ENCODE assay signal across 1 cellular context in genomic region chr17:78168906-78169793, GRCh38.
TF ChIP-seq lines count a peak whose summit lies in the region.

No MANE protein-coding gene starts in this region.

TF ChIP-seq in HepG2, 621 proteins besides CTCF, POLR2A, EP300 and RAD21 (continues in another document):
- TF ChIP-seq ZNF704 (CRISPR knock-in tag; IDR thresholded peaks at IDR 0.05; ENCODE audit: borderline replicate concordance) (no peak), CC2D1A (CRISPR knock-in tag; IDR thresholded peaks at IDR 0.05) (no peak), SNRNP70 (IDR thresholded peaks at IDR 0.05; ENCODE audit: low read depth, low read length) (no peak), ATAD3A (CRISPR knock-in tag; IDR thresholded peaks at IDR 0.05) (no peak), IRF9 (CRISPR knock-in tag; IDR thresholded peaks at IDR 0.05; ENCODE audit: borderline replicate concordance) (no peak), TEAD2 (CRISPR knock-in tag; IDR thresholded peaks at IDR 0.05) (no peak), GTF3A (CRISPR knock-in tag; conservative IDR thresholded peaks at IDR 0.05) (no peak), AKAP8 (CRISPR knock-in tag; IDR thresholded peaks at IDR 0.05) (0 out of 2 replicates have a peak, but pooled peaks have one; percentile 47), SP2 (CRISPR knock-in tag; IDR thresholded peaks at IDR 0.05) (peak; percentile 71), CEBPG (CRISPR knock-in tag; IDR thresholded peaks at IDR 0.05) (no peak), KMT2B (CRISPR knock-in tag; IDR thresholded peaks at IDR 0.05) (0 out of 2 replicates have a peak, but pooled peaks have one; percentile 4), SRSF1 (optimal IDR thresholded peaks at IDR 0.05; ENCODE audit: low read depth, low read length) (peak; percentile 79), FOXM1 (CRISPR knock-in tag; IDR thresholded peaks at IDR 0.05) (no peak), SYNCRIP (IDR thresholded peaks at IDR 0.05; ENCODE audit: insufficient read depth, low read depth, low read length) (no peak), PBX2 (CRISPR knock-in tag; IDR thresholded peaks at IDR 0.05) (peak; percentile 77), REST (IDR thresholded peaks at IDR 0.05; ENCODE audit: borderline replicate concordance in 1 of 2, low read depth in 1 of 2, low read length in 2 of 2) (no peak), ZFP62 (CRISPR knock-in tag; IDR thresholded peaks at IDR 0.05) (no peak), NKX3-1 (CRISPR knock-in tag; IDR thresholded peaks at IDR 0.05) (no peak), FLYWCH1 (CRISPR knock-in tag; IDR thresholded peaks at IDR 0.05) (no peak), NONO (IDR thresholded peaks at IDR 0.05) (no peak), NONO (CRISPR knock-in tag; conservative IDR thresholded peaks at IDR 0.05) (no peak), ZNF678 (CRISPR knock-in tag; IDR thresholded peaks at IDR 0.05) (peak; percentile 7; the same call in 1 of the 2 replicates), SP1 (IDR thresholded peaks at IDR 0.05) (no peak), SP1 (CRISPR knock-in tag; IDR thresholded peaks at IDR 0.05) (peak; percentile 71), CENPX (CRISPR knock-in tag; IDR thresholded peaks at IDR 0.05) (no peak), ZNF724P (CRISPR knock-in tag; IDR thresholded peaks at IDR 0.05; ENCODE audit: borderline replicate concordance) (no peak), ZNF383 (CRISPR knock-in tag; IDR thresholded peaks at IDR 0.05; ENCODE audit: borderline replicate concordance) (no peak), BCL3 (CRISPR knock-in tag; IDR thresholded peaks at IDR 0.05) (peak; percentile 52; the same call in 1 of the 2 replicates)
- TF ChIP-seq, protein P1, sequence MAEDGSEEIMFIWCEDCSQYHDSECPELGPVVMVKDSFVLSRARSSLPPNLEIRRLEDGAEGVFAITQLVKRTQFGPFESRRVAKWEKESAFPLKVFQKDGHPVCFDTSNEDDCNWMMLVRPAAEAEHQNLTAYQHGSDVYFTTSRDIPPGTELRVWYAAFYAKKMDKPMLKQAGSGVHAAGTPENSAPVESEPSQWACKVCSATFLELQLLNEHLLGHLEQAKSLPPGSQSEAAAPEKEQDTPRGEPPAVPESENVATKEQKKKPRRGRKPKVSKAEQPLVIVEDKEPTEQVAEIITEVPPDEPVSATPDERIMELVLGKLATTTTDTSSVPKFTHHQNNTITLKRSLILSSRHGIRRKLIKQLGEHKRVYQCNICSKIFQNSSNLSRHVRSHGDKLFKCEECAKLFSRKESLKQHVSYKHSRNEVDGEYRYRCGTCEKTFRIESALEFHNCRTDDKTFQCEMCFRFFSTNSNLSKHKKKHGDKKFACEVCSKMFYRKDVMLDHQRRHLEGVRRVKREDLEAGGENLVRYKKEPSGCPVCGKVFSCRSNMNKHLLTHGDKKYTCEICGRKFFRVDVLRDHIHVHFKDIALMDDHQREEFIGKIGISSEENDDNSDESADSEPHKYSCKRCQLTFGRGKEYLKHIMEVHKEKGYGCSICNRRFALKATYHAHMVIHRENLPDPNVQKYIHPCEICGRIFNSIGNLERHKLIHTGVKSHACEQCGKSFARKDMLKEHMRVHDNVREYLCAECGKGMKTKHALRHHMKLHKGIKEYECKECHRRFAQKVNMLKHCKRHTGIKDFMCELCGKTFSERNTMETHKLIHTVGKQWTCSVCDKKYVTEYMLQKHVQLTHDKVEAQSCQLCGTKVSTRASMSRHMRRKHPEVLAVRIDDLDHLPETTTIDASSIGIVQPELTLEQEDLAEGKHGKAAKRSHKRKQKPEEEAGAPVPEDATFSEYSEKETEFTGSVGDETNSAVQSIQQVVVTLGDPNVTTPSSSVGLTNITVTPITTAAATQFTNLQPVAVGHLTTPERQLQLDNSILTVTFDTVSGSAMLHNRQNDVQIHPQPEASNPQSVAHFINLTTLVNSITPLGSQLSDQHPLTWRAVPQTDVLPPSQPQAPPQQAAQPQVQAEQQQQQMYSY (CRISPR knock-in tag; IDR thresholded peaks at IDR 0.05): no peak
- TF ChIP-seq, protein P2, sequence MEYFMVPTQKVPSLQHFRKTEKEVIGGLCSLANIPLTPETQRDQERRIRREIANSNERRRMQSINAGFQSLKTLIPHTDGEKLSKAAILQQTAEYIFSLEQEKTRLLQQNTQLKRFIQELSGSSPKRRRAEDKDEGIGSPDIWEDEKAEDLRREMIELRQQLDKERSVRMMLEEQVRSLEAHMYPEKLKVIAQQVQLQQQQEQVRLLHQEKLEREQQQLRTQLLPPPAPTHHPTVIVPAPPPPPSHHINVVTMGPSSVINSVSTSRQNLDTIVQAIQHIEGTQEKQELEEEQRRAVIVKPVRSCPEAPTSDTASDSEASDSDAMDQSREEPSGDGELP (IDR thresholded peaks at IDR 0.05; ENCODE audit: borderline replicate concordance, low read depth): no peak
- TF ChIP-seq, protein P3, sequence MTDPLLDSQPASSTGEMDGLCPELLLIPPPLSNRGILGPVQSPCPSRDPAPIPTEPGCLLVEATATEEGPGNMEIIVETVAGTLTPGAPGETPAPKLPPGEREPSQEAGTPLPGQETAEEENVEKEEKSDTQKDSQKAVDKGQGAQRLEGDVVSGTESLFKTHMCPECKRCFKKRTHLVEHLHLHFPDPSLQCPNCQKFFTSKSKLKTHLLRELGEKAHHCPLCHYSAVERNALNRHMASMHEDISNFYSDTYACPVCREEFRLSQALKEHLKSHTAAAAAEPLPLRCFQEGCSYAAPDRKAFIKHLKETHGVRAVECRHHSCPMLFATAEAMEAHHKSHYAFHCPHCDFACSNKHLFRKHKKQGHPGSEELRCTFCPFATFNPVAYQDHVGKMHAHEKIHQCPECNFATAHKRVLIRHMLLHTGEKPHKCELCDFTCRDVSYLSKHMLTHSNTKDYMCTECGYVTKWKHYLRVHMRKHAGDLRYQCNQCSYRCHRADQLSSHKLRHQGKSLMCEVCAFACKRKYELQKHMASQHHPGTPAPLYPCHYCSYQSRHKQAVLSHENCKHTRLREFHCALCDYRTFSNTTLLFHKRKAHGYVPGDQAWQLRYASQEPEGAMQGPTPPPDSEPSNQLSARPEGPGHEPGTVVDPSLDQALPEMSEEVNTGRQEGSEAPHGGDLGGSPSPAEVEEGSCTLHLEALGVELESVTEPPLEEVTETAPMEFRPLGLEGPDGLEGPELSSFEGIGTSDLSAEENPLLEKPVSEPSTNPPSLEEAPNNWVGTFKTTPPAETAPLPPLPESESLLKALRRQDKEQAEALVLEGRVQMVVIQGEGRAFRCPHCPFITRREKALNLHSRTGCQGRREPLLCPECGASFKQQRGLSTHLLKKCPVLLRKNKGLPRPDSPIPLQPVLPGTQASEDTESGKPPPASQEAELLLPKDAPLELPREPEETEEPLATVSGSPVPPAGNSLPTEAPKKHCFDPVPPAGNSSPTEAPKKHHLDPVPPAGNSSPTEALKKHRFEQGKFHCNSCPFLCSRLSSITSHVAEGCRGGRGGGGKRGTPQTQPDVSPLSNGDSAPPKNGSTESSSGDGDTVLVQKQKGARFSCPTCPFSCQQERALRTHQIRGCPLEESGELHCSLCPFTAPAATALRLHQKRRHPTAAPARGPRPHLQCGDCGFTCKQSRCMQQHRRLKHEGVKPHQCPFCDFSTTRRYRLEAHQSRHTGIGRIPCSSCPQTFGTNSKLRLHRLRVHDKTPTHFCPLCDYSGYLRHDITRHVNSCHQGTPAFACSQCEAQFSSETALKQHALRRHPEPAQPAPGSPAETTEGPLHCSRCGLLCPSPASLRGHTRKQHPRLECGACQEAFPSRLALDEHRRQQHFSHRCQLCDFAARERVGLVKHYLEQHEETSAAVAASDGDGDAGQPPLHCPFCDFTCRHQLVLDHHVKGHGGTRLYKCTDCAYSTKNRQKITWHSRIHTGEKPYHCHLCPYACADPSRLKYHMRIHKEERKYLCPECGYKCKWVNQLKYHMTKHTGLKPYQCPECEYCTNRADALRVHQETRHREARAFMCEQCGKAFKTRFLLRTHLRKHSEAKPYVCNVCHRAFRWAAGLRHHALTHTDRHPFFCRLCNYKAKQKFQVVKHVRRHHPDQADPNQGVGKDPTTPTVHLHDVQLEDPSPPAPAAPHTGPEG (CRISPR knock-in tag; IDR thresholded peaks at IDR 0.05): no peak
- TF ChIP-seq, protein P4, sequence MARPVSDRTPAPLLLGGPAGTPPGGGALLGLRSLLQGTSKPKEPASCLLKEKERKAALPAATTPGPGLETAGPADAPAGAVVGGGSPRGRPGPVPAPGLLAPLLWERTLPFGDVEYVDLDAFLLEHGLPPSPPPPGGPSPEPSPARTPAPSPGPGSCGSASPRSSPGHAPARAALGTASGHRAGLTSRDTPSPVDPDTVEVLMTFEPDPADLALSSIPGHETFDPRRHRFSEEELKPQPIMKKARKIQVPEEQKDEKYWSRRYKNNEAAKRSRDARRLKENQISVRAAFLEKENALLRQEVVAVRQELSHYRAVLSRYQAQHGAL (CRISPR knock-in tag; IDR thresholded peaks at IDR 0.05; ENCODE audit: not compliant biosample characterization): no peak
- TF ChIP-seq, protein P5, sequence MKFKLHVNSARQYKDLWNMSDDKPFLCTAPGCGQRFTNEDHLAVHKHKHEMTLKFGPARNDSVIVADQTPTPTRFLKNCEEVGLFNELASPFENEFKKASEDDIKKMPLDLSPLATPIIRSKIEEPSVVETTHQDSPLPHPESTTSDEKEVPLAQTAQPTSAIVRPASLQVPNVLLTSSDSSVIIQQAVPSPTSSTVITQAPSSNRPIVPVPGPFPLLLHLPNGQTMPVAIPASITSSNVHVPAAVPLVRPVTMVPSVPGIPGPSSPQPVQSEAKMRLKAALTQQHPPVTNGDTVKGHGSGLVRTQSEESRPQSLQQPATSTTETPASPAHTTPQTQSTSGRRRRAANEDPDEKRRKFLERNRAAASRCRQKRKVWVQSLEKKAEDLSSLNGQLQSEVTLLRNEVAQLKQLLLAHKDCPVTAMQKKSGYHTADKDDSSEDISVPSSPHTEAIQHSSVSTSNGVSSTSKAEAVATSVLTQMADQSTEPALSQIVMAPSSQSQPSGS (CRISPR knock-in tag; IDR thresholded peaks at IDR 0.05): no peak
- TF ChIP-seq, protein P6, sequence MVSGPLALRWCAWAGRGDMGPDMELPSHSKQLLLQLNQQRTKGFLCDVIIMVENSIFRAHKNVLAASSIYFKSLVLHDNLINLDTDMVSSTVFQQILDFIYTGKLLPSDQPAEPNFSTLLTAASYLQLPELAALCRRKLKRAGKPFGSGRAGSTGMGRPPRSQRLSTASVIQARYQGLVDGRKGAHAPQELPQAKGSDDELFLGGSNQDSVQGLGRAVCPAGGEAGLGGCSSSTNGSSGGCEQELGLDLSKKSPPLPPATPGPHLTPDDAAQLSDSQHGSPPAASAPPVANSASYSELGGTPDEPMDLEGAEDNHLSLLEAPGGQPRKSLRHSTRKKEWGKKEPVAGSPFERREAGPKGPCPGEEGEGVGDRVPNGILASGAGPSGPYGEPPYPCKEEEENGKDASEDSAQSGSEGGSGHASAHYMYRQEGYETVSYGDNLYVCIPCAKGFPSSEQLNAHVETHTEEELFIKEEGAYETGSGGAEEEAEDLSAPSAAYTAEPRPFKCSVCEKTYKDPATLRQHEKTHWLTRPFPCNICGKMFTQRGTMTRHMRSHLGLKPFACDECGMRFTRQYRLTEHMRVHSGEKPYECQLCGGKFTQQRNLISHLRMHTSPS (CRISPR knock-in tag; IDR thresholded peaks at IDR 0.05; ENCODE audit: low read depth): peak; percentile 84
